ENCODE assay signal across 25 cellular contexts in genomic region chr7:47952224-47952623, GRCh38. TPM values are rescaled to one million over a fixed set of nuclear protein-coding genes. Genes with fewer than 3 reads are reported as not detected.
DNase-seq lines count a peak whose midpoint lies in the region; TF ChIP-seq lines count a peak whose summit lies in the region.
"Had no signal": no experiment of that assay in that cellular context is flagged by ENCODE, and none has a peak within 500 bp of the region (broad histone marks: within the 10 kb centered on the region; RNA-seq: fewer than 3 reads in every experiment).

No MANE protein-coding gene starts in this region.

- no peak overlapping the region for H2AFZ ChIP-seq in neuronal stem cell (ENCODE audit: low read length)

- intact Hi-C loops in Calu3 (cut with micrococcal nuclease; ENCODE audit: unreplicated experiment): loop anchor here (5.0 kb wide), 1 partner anchor 930 kb away; no protein-coding TSS in a partner anchor

- no peak overlapping the region for H3K18ac ChIP-seq in neuronal stem cell (ENCODE audit: low read length)

- H3K36me3 ChIP-seq in H7 (replicated peaks; ENCODE audit: control insufficient read depth, insufficient read depth, low read length): peaks cover 4% of the 10 kb centered on the region; the same call in 1 of the 2 replicates
- H3K36me3 ChIP-seq in neuronal stem cell (replicated peaks in 1 of 2; ENCODE audit: control insufficient read depth in 2 of 2, insufficient read depth in 2 of 2, low read length in 2 of 2): peaks cover 10 to 29% of the 10 kb centered on the region in 2 donors

- no peak overlapping the region for H3K4ac ChIP-seq in neuronal stem cell (ENCODE audit: low read length)

- no CpG with 5 or more reads among the region's 4 CpGs for WGBS in neuronal stem cell (ENCODE audit: extremely low coverage in 2 of 2, insufficient read length in 2 of 2, insufficient replicate concordance in 1 of 2), 2 donors

- peaks cover 0 to 4% of the 10 kb centered on the region in 2 donors for H3K4me1 ChIP-seq in neuronal stem cell (ENCODE audit: control insufficient read depth in 2 of 2, insufficient read depth in 1 of 2, low read depth in 1 of 2, low read length in 2 of 2)
- H3K4me1 ChIP-seq: Peyer's patch had no signal

- DNase-seq in Calu3 (no peak), H7 (peak; percentile 69), neuronal stem cell (ENCODE audit: low spot score) (no peak), NCI-H1092 treated with DMSO at 0.1 percent for 48 hours (lab: John Stamatoyannopoulos, UW) (no peak), mucosa of gallbladder (ENCODE audit: low spot score) (no peak), NCI-H1048 (lab: John Stamatoyannopoulos, UW) (no peak)
- DNase-seq: C1 segment of cervical spinal cord; CD4-positive, alpha-beta memory T cell; COR-L47; DMS 273 treated with DMSO at 0.1 percent for 48 hours; DMS79; EL; GDM1; Karpas-422; MV-4-11; NCI-H2029; NCI-H446; NCI-H524 treated with DMSO at 0.1 percent for 48 hours; NCI-H774; Peyer's patch; SHP77 treated with DMSO at 0.1 percent for 48 hours had no signal

- no peak for TF ChIP-seq CTCF in Calu3 (IDR thresholded peaks at IDR 0.05; ENCODE audit: unreplicated experiment)
- TF ChIP-seq CTCF in VCaP (conservative IDR thresholded peaks at IDR 0.05): no peak

- H4K8ac ChIP-seq in neuronal stem cell (ENCODE audit: low read depth, low read length): no peak overlapping the region

- no peak overlapping the region for H2BK5ac ChIP-seq in neuronal stem cell (ENCODE audit: low read length)

- no peak overlapping the region for H3K9ac ChIP-seq in neuronal stem cell (ENCODE audit: low read depth, low read length, poor library complexity)

- H3K27ac Mint-ChIP-seq in Calu3 (ENCODE audit: unreplicated experiment): no peak overlapping the region

- peaks cover 4% of the 10 kb centered on the region for H3K36me3 Mint-ChIP-seq in Calu3 (ENCODE audit: insufficient read depth, unreplicated experiment)

- H4K91ac ChIP-seq in neuronal stem cell (ENCODE audit: low read depth, low read length, poor library complexity): no peak overlapping the region

- H3K4me3 ChIP-seq in H7 (ENCODE audit: insufficient read depth, low read depth, low read length): no peak overlapping the region
- no peak overlapping the region for H3K4me3 ChIP-seq in neuronal stem cell (ENCODE audit: low read length in 2 of 2)
- H3K4me3 ChIP-seq: GM12878, Peyer's patch had no signal

- peak overlapping the region; percentile 10 for H2AK5ac ChIP-seq in neuronal stem cell (ENCODE audit: low read depth, low read length)

- CTCF ChIA-PET in Calu3 (lab: Charles Lee): interaction anchor here (0.6 kb wide), 1 partner anchor 185 kb away, joined by 4 read pairs; no protein-coding TSS in a partner anchor

- H2BK12ac ChIP-seq in neuronal stem cell (ENCODE audit: low read length): no peak overlapping the region

- H3K9me3 ChIP-seq in neuronal stem cell (replicated peaks in 1 of 2; ENCODE audit: control insufficient read depth in 2 of 2, insufficient read depth in 1 of 2, low read depth in 1 of 2, low read length in 2 of 2): no peaks in the 10 kb centered on the region
- H3K9me3 ChIP-seq: Peyer's patch had no signal

- H3K23ac ChIP-seq in neuronal stem cell (ENCODE audit: low read depth, low read length, poor library complexity): peak overlapping the region; percentile 14

- no peaks in the 10 kb centered on the region for H3K27me3 Mint-ChIP-seq in Calu3 (ENCODE audit: unreplicated experiment)
- H3K27me3 Mint-ChIP-seq: CD4-positive, alpha-beta memory T cell had no signal

- no peaks in the 10 kb centered on the region for H3K79me1 ChIP-seq in neuronal stem cell (ENCODE audit: low read depth, low read length)

- no peaks in the 10 kb centered on the region for H3K4me1 Mint-ChIP-seq in Calu3 (ENCODE audit: low read depth, unreplicated experiment)

- BruUV-seq in Calu3 (replicated peaks; lab: Mats Ljungman, UMichigan): TSS peak; percentile 17

- H3K27ac ChIP-seq in VCaP: peak overlapping the region; percentile 75
- H3K27ac ChIP-seq in neuronal stem cell (replicated peaks; ENCODE audit: low read length): no peak overlapping the region
- H3K27ac ChIP-seq: Peyer's patch had no signal

- H3K9me3 Mint-ChIP-seq in Calu3 (ENCODE audit: low read depth, unreplicated experiment): no peaks in the 10 kb centered on the region
- H3K9me3 Mint-ChIP-seq: CD4-positive, alpha-beta memory T cell had no signal

- H3K27me3 ChIP-seq in H7 (ENCODE audit: control insufficient read depth, insufficient read depth, low read length) (no peaks in the 10 kb centered on the region), neuronal stem cell (ENCODE audit: control insufficient read depth in 3 of 3, insufficient read depth in 3 of 3, low read depth in 1 of 3, low read length in 3 of 3) (no peaks in the 10 kb centered on the region)
- H3K27me3 ChIP-seq: Peyer's patch had no signal

- H3K4me3 Mint-ChIP-seq in Calu3 (ENCODE audit: low read depth, unreplicated experiment): no peak overlapping the region
- H3K4me3 Mint-ChIP-seq: CD4-positive, alpha-beta memory T cell had no signal

- H3K4me2 ChIP-seq in neuronal stem cell (ENCODE audit: insufficient read depth, low read length, poor library complexity, severe bottlenecking): no peak overlapping the region

- H2BK15ac ChIP-seq in neuronal stem cell (ENCODE audit: low read length): no peak overlapping the region

- H2BK120ac ChIP-seq in neuronal stem cell (ENCODE audit: low read depth, low read length): no peak overlapping the region

- H3K14ac ChIP-seq in neuronal stem cell (ENCODE audit: low read length): no peak overlapping the region

RNA-seq across cellular contexts. Expression of gene PKD1L1, which starts 4.0 kb away (rescaled TPM):
- total RNA-seq in Calu3 (2022) (0.24 and 0.49 TPM in 2 replicates), mucosa of gallbladder (0.20 TPM)
- 0.07 and 0.15 TPM in 2 replicates for total RNA-seq in H7 (2014; rRNA removed; shearing (Covaris generic))
- polyA plus RNA-seq in neuronal stem cell (2013, experiment 1 of 2): 0.03 TPM
- polyA plus RNA-seq in neuronal stem cell (2013, experiment 2 of 2): 0.03 TPM
- total RNA-seq: A673, HepG2 had no signal
- polyA plus RNA-seq: CD4-positive, alpha-beta memory T cell had no signal

RNA-seq across cellular contexts. Expression of gene HUS1, which starts 27.2 kb away (rescaled TPM):
- 42.9 and 51.3 TPM in 2 replicates for total RNA-seq in Calu3 (2022)
- total RNA-seq in H7 (2014; rRNA removed; shearing (Covaris generic)): 12.2 and 15.9 TPM in 2 replicates
- 14.8 TPM for polyA plus RNA-seq in neuronal stem cell (2013, experiment 1 of 2)
- 15.8 TPM for polyA plus RNA-seq in neuronal stem cell (2013, experiment 2 of 2)
- 27.4 TPM for total RNA-seq in mucosa of gallbladder
